Comparison of ENCODE assay signal across 27 cellular contexts in the genomic region with DNA sequence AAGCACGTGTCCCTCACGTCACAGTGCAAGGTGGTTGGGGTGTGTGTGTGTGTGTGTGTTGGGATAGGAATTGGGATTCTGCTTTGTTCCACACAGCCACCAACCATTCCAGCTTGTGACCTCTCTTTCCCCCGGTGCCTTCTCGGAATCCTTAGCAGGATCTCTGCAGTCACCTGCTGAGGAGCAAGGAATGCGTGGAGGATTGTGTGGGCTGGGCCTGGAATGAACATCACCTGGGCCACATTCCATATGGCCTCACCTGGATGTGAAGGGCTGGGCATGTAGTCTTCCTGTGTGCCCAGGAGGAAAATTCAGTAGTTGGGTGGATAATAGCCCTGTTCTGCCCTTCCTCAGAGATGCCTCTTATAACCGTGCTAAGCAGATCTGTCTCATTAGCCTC.
"Had no signal": no experiment of that assay in that cellular context is flagged by ENCODE, and none has a peak within 500 bp of the region (broad histone marks: within the 10 kb centered on the region; RNA-seq: fewer than 3 reads in every experiment).

No MANE protein-coding gene starts in this region.

- H3K27ac ChIP-seq: coronary artery, gastrocnemius medialis, heart right ventricle, neural progenitor cell, ovary, psoas muscle, sigmoid colon, stomach, thyroid gland had no signal

- H3K27me3 ChIP-seq: gastrocnemius medialis, heart right ventricle, neural progenitor cell, ovary, sigmoid colon, stomach, thyroid gland had no signal

- H3K4me3 Mint-ChIP-seq: effector memory CD8-positive, alpha-beta T cell; immature natural killer cell; naive thymus-derived CD4-positive, alpha-beta T cell; nephron; neural progenitor cell; stimulated activated effector memory CD8-positive, alpha-beta T cell treated with anti-CD3 and anti-CD28 coated beads, Interleukin-12 subunit alpha, Interleukin-12 subunit beta, amount 100 ng/mL, for 72 hours; type B pancreatic cell had no signal

- H3K27me3 Mint-ChIP-seq: effector memory CD8-positive, alpha-beta T cell; type B pancreatic cell had no signal

- H3K9me3 ChIP-seq: gastrocnemius medialis, ovary, sigmoid colon, thyroid gland had no signal

- H3K4me2 ChIP-seq: neural progenitor cell had no signal

- H3K27ac Mint-ChIP-seq: naive thymus-derived CD4-positive, alpha-beta T cell; nephron; neural progenitor cell; stimulated activated effector memory CD8-positive, alpha-beta T cell treated with anti-CD3 and anti-CD28 coated beads, Interleukin-12 subunit alpha, Interleukin-12 subunit beta, amount 100 ng/mL, for 72 hours; type B pancreatic cell had no signal

- ATAC-seq: effector memory CD8-positive, alpha-beta T cell; esophagus mucosa; gastrocnemius medialis; heart right ventricle; left ventricle myocardium superior; naive thymus-derived CD4-positive, alpha-beta T cell; psoas muscle; right cardiac atrium; stimulated activated effector memory CD8-positive, alpha-beta T cell treated with anti-CD3 and anti-CD28 coated beads, Interleukin-12 subunit alpha, Interleukin-12 subunit beta, amount 100 ng/mL, for 72 hours had no signal

- H2AFZ ChIP-seq: neural progenitor cell had no signal

- H3K36me3 ChIP-seq: gastrocnemius medialis, neural progenitor cell, ovary, sigmoid colon, stomach, thyroid gland had no signal

- H3K4me3 ChIP-seq: coronary artery, gastrocnemius medialis, heart right ventricle, lung, neural progenitor cell, ovary, psoas muscle, sigmoid colon, stomach, thyroid gland had no signal

- DNase-seq: effector memory CD8-positive, alpha-beta T cell; foreskin fibroblast; gastrocnemius medialis; heart right ventricle; hippocampal formation; immature natural killer cell; islet precursor cell; left ventricle myocardium superior; mesenchymal stem cell; midbrain; naive thymus-derived CD4-positive, alpha-beta T cell; ovary; psoas muscle; right cardiac atrium; sigmoid colon; stimulated activated CD4-positive, alpha-beta T cell treated with anti-CD3 and anti-CD28 coated beads, Interleukin-2, amount 100 ng/mL, for 24 hours; stimulated activated CD4-positive, alpha-beta T cell treated with anti-CD3 and anti-CD28 coated beads, Interleukin-4, amount 100 ng/mL, for 24 hours; stimulated activated naive CD4-positive, alpha-beta T cell treated with Interleukin-2 at 50 U/mL for 16 hours; stomach; thyroid gland had no signal

- H3K36me3 Mint-ChIP-seq: neural progenitor cell; stimulated activated effector memory CD8-positive, alpha-beta T cell treated with anti-CD3 and anti-CD28 coated beads, Interleukin-12 subunit alpha, Interleukin-12 subunit beta, amount 100 ng/mL, for 72 hours had no signal

- H3K9me3 Mint-ChIP-seq: effector memory CD8-positive, alpha-beta T cell; stimulated activated effector memory CD8-positive, alpha-beta T cell treated with anti-CD3 and anti-CD28 coated beads, Interleukin-12 subunit alpha, Interleukin-12 subunit beta, amount 100 ng/mL, for 72 hours had no signal

- H3K4me1 ChIP-seq: gastrocnemius medialis, neural progenitor cell, psoas muscle, sigmoid colon, stomach, thyroid gland had no signal

- H3K4me1 Mint-ChIP-seq: naive thymus-derived CD4-positive, alpha-beta T cell; stimulated activated effector memory CD8-positive, alpha-beta T cell treated with anti-CD3 and anti-CD28 coated beads, Interleukin-12 subunit alpha, Interleukin-12 subunit beta, amount 100 ng/mL, for 72 hours had no signal

- H3K9ac ChIP-seq: neural progenitor cell had no signal
